In the genomic region with DNA sequence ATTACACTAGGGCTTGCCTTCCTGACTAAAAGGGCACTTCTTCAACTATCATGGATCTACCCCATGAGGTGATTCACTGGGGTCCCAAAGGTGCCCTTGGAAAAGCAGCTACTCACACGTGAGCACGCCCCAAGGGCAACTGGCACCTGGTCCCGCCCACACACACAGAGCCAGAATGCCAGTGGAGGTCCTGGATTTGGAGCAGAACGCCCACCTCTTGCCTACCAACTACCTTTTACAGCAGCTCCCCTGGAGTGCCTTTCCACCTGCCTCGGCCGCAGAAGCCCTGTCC, we compare ENCODE assay signal across 8 cellular contexts. TPM values are rescaled to one million over a fixed set of nuclear protein-coding genes. Genes with fewer than 3 reads are reported as not detected.
A peak's percentile ranks its signal among the peaks of the same experiment; 100 is the strongest.
DNase-seq lines count a peak whose midpoint lies in the region; ATAC-seq and TF ChIP-seq lines count a peak whose summit lies in the region.

No MANE protein-coding gene starts in this region.

- peak overlapping the region; percentile 82 for H3K4me3 Mint-ChIP-seq in activated naive CD8-positive, alpha-beta T cell
- H3K4me3 Mint-ChIP-seq in activated naive CD8-positive, alpha-beta T cell treated with anti-CD3 and anti-CD28 coated beads, Interleukin-2, amount 50 U/mL, for 24 hours, result no peak overlapping the region
- peak overlapping the region; percentile 82 to 93 (median 90) for H3K4me3 Mint-ChIP-seq in brain

- in situ Hi-C loops in transverse colon (cut with MboI; ENCODE audit: low pct_ligation_motif_present in 1 of 4, low pct_unique_long_range_greater_than_20kb in 1 of 4, low sequenced_read_pairs in 3 of 4), result loop anchor here (5.0 to 10.0 kb wide), 3 partner anchors 102 to 107 kb away; no protein-coding TSS in a partner anchor

- no peak for TF ChIP-seq EP300 in transverse colon (IDR thresholded peaks at IDR 0.05; ENCODE audit: low read depth)

- intact Hi-C loops in transverse colon (cut with DNase I; ENCODE audit: low total_unique reads), result no loop called here

- H3K4me1 ChIP-seq in mucosa of rectum (ENCODE audit: control insufficient read depth in 2 of 2, insufficient read depth in 2 of 2, low read length in 2 of 2) (peaks cover 18 to 31% of the 10 kb centered on the region in 2 donors), transverse colon (peaks cover 15 to 38% (median 28%) of the 10 kb centered on the region in 4 donors)

- H3K27me3 ChIP-seq in mucosa of rectum (ENCODE audit: control insufficient read depth in 2 of 2, insufficient read depth in 2 of 2, low read length in 2 of 2) (no peaks in the 10 kb centered on the region), transverse colon (no peaks in the 10 kb centered on the region)

- TF ChIP-seq CTCF in brain (conservative IDR thresholded peaks at IDR 0.05), result no peak
- TF ChIP-seq CTCF in transverse colon (IDR thresholded peaks at IDR 0.05), result no peak

- no peaks in the 10 kb centered on the region for H3K9me3 Mint-ChIP-seq in activated naive CD8-positive, alpha-beta T cell (ENCODE audit: low read depth)
- H3K9me3 Mint-ChIP-seq in activated naive CD8-positive, alpha-beta T cell treated with anti-CD3 and anti-CD28 coated beads, Interleukin-2, amount 50 U/mL, for 24 hours, result no peaks in the 10 kb centered on the region
- peaks cover 0 to 4% (median 0%) of the 10 kb centered on the region in 5 experiments for H3K9me3 Mint-ChIP-seq in brain

- DNase-seq in activated naive CD8-positive, alpha-beta T cell treated with anti-CD3 and anti-CD28 coated beads, Interleukin-2, amount 50 U/mL, for 24 hours, result no peak
- DNase-seq in transverse colon, result no peak
- DNase-seq in NCI-H510A (lab: John Stamatoyannopoulos, UW), result no peak
- DNase-seq in NCI-H128 (lab: John Stamatoyannopoulos, UW; ENCODE audit: unreplicated experiment), result no peak
- no peak for DNase-seq in anterior cingulate cortex (lab: John Stamatoyannopoulos, UW)

- TF ChIP-seq POLR2A in transverse colon (IDR thresholded peaks at IDR 0.05), result no peak

- peak overlapping the region in 1 of 2 donors; percentile 30 for H3K9ac ChIP-seq in mucosa of rectum (ENCODE audit: low read depth in 1 of 2, low read length in 2 of 2)

- WGBS in transverse colon (ENCODE audit: low coverage in 1 of 2), 2 donors, result 78% methylated on average over 6 of the region's 6 CpGs; no CpG with 5 or more reads in 1 of the 2 donors

- ATAC-seq in activated naive CD8-positive, alpha-beta T cell treated with anti-CD3 and anti-CD28 coated beads, Interleukin-2, amount 50 U/mL, for 24 hours, result no peak

- H3K9me3 ChIP-seq in mucosa of rectum (ENCODE audit: control insufficient read depth in 2 of 2, low read length in 2 of 2) (no peaks in the 10 kb centered on the region), transverse colon (no peaks in the 10 kb centered on the region)

- no peaks in the 10 kb centered on the region for H3K27me3 Mint-ChIP-seq in activated naive CD8-positive, alpha-beta T cell
- H3K27me3 Mint-ChIP-seq in activated naive CD8-positive, alpha-beta T cell treated with anti-CD3 and anti-CD28 coated beads, Interleukin-2, amount 50 U/mL, for 24 hours, result peaks cover 22% of the 10 kb centered on the region
- H3K27me3 Mint-ChIP-seq in brain, result peaks cover 3% of the 10 kb centered on the region

- H3K4me1 Mint-ChIP-seq in activated naive CD8-positive, alpha-beta T cell (ENCODE audit: low read depth), result peaks cover 19% of the 10 kb centered on the region
- H3K4me1 Mint-ChIP-seq in activated naive CD8-positive, alpha-beta T cell treated with anti-CD3 and anti-CD28 coated beads, Interleukin-2, amount 50 U/mL, for 24 hours, result peaks cover 15% of the 10 kb centered on the region
- H3K4me1 Mint-ChIP-seq in brain, result peaks cover 50% of the 10 kb centered on the region

- H3K4me3 ChIP-seq in mucosa of rectum (ENCODE audit: low read length in 2 of 2), result peak overlapping the region in 1 of 2 donors; percentile 7
- no peak overlapping the region for H3K4me3 ChIP-seq in transverse colon

- H3K36me3 Mint-ChIP-seq in activated naive CD8-positive, alpha-beta T cell, result no peaks in the 10 kb centered on the region
- no peaks in the 10 kb centered on the region for H3K36me3 Mint-ChIP-seq in activated naive CD8-positive, alpha-beta T cell treated with anti-CD3 and anti-CD28 coated beads, Interleukin-2, amount 50 U/mL, for 24 hours (ENCODE audit: low read depth)
- no peaks in the 10 kb centered on the region for H3K36me3 Mint-ChIP-seq in brain

- H3K27ac Mint-ChIP-seq in activated naive CD8-positive, alpha-beta T cell, result peak overlapping the region; percentile 22
- no peak overlapping the region for H3K27ac Mint-ChIP-seq in activated naive CD8-positive, alpha-beta T cell treated with anti-CD3 and anti-CD28 coated beads, Interleukin-2, amount 50 U/mL, for 24 hours
- H3K27ac Mint-ChIP-seq in brain, result peak overlapping the region; percentile 56 to 98 (median 92)

- no peaks in the 10 kb centered on the region for H3K36me3 ChIP-seq in mucosa of rectum (ENCODE audit: control insufficient read depth in 2 of 2, insufficient read depth in 2 of 2, low read length in 2 of 2)
- no peaks in the 10 kb centered on the region for H3K36me3 ChIP-seq in transverse colon

- H3K27ac ChIP-seq in mucosa of rectum (ENCODE audit: low read depth in 2 of 2, low read length in 2 of 2), result peak overlapping the region; percentile 71 to 79
- peak overlapping the region; percentile 83 to 94 (median 88) for H3K27ac ChIP-seq in transverse colon

RNA-seq across cellular contexts. Expression of a gene that starts 1.8 kb away (rescaled TPM):
- polyA plus RNA-seq in brain (ENCODE audit: insufficient read depth, low read depth, low replicate concordance), result 8.6 TPM
- 100 to 1,000 TPM in 1 of 4 donors, 10 to 100 TPM in 3; 39.8 to 105 (median 56.2) TPM for total RNA-seq in transverse colon
